In the genomic region with DNA sequence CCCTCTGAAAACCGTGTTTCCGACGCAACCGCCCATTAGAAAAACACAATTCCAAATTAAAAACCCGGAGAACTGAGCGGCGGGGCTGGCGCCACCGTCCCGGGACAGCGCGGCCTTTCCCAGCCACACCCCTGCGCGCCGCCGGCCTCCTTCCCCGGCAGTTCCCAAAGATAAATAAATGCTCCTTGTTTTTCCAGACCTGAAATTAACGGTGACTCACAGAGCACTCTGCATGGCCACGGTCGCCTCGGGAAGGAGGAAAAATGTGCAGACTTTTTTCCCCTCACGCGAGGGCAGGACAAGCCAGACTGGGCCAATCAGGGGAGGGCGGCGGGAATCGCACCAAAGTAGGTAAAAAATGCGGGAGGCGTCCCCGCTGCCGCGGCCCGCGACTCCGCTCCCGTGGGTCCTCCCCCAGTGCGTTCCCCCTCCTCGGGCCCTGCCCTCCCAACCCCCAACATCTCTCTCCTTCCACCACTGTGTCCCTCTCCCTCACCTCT, we compare ENCODE assay signal across 8 cellular contexts. TPM values are rescaled to one million over a fixed set of nuclear protein-coding genes. Genes with fewer than 3 reads are reported as not detected.
DNase-seq lines count a peak whose midpoint lies in the region; ATAC-seq, FAIRE-seq and TF ChIP-seq lines count a peak whose summit lies in the region.

No MANE protein-coding gene starts in this region.

- H3K4me1 ChIP-seq in GM23338 (ENCODE audit: insufficient read depth) (peaks cover 48% of the 10 kb centered on the region), PC-9 (replicated peaks; ENCODE audit: insufficient read depth) (peaks cover 59% of the 10 kb centered on the region), GM12878 (ENCODE audit: control insufficient read depth, insufficient read depth, low read length) (peaks cover 4% of the 10 kb centered on the region), pancreas (peaks cover 15 to 20% (median 19%) of the 10 kb centered on the region in 3 donors)

- peak overlapping the region; percentile 86 for H3K4me3 Mint-ChIP-seq in GM23338

- no peaks in the 10 kb centered on the region for H3K9me3 ChIP-seq in PC-9 (ENCODE audit: insufficient read depth, low read depth)
- no peaks in the 10 kb centered on the region for H3K9me3 ChIP-seq in GM12878 (replicated peaks; ENCODE audit: control insufficient read depth, insufficient read depth, low read length)
- H3K9me3 ChIP-seq in pancreas = no peaks in the 10 kb centered on the region

- H3K4me2 ChIP-seq in GM23338 (peak overlapping the region; percentile 79), PC-9 (peak overlapping the region; percentile 90), GM12878 (ENCODE audit: control insufficient read depth, insufficient read depth) (peak overlapping the region; percentile 77; the same call in 1 of the 2 replicates)

- H3K36me3 ChIP-seq in GM23338 (ENCODE audit: insufficient read depth) (no peaks in the 10 kb centered on the region), PC-9 (ENCODE audit: low read depth) (peaks cover 12% of the 10 kb centered on the region; the same call in 1 of the 2 replicates), GM12878 (ENCODE audit: control insufficient read depth in 2 of 2, insufficient read depth in 2 of 2, low read length in 1 of 2) (no peaks in the 10 kb centered on the region), pancreas (no peaks in the 10 kb centered on the region)

- peak overlapping the region; percentile 8; the same call in 1 of the 2 replicates for H2AFZ ChIP-seq in GM23338
- peak overlapping the region; percentile 29; the same call in 1 of the 2 replicates for H2AFZ ChIP-seq in PC-9
- H2AFZ ChIP-seq in GM12878 (ENCODE audit: control insufficient read depth, low read depth, low read length) = peak overlapping the region; percentile 45

- FAIRE-seq in GM12878 (lab: Jason Lieb, UNC) (no peak), pancreas (lab: Jason Lieb, UNC) (no peak)

- intact Hi-C loops in PC-9 (cut with micrococcal nuclease; ENCODE audit: unreplicated experiment) = loop anchor here (1.0 to 2.0 kb wide), 5 partner anchors 12 to 400 kb away; partner anchors contain the start of genes MGME1, RRBP1 and SNX5
- intact Hi-C loops in GM12878 (cut with micrococcal nuclease; ENCODE audit: unreplicated experiment) = no loop called here
- intact Hi-C loops in left ventricle myocardium superior (cut with micrococcal nuclease) = no loop called here
- intact Hi-C loops in pancreas (cut with DNase I) = no loop called here

- peaks cover 15% of the 10 kb centered on the region for H3K27me3 Mint-ChIP-seq in GM23338 (ENCODE audit: insufficient read depth, low read depth, poor library complexity)

- peaks cover 38% of the 10 kb centered on the region for H3K4me1 Mint-ChIP-seq in GM23338

- CTCF ChIA-PET in PC-9 (lab: Charles Lee) (no interaction called here), GM12878 (lab: Yijun Ruan, JAX) (interaction anchor here (2.9 kb wide), 1 partner anchor 370 kb away, joined by 8 read pairs; no protein-coding TSS in a partner anchor)

- H3K79me2 ChIP-seq in GM23338 (replicated peaks; ENCODE audit: insufficient read depth) = peaks cover 49% of the 10 kb centered on the region
- peaks cover 60% of the 10 kb centered on the region for H3K79me2 ChIP-seq in PC-9 (ENCODE audit: low read depth)
- H3K79me2 ChIP-seq in GM12878 (ENCODE audit: control insufficient read depth, insufficient read depth, low read length) = peaks cover 11% of the 10 kb centered on the region

- H4K20me1 ChIP-seq in GM23338 (replicated peaks; ENCODE audit: insufficient read depth) (no peaks in the 10 kb centered on the region), PC-9 (ENCODE audit: insufficient read depth) (peaks cover 32% of the 10 kb centered on the region), GM12878 (ENCODE audit: control insufficient read depth, insufficient read depth) (no peaks in the 10 kb centered on the region)

- H3K27ac ChIP-seq in GM23338 (ENCODE audit: low read depth) (peak overlapping the region; percentile 99), PC-9 (peak overlapping the region; percentile 84), GM12878 (ENCODE audit: control insufficient read depth, insufficient read depth) (no peak overlapping the region), pancreas (peak overlapping the region; percentile 96 to 100 (median 100))

- TF ChIP-seq CTCF in GM23338 (conservative IDR thresholded peaks at IDR 0.05; ENCODE audit: low read depth in 2 of 2) = no peak
- no peak for TF ChIP-seq CTCF in PC-9 (conservative IDR thresholded peaks at IDR 0.05)
- no peak for TF ChIP-seq CTCF in GM12878 (IDR thresholded peaks at IDR 0.05 in 2 of 3, conservative IDR thresholded peaks at IDR 0.05 in 1 of 3; ENCODE audit: control insufficient read depth in 2 of 3, extremely low read depth in 1 of 3, insufficient read depth in 1 of 3, low read depth in 3 of 3, low read length in 3 of 3)
- TF ChIP-seq CTCF in pancreas (IDR thresholded peaks at IDR 0.05) = no peak

- no peaks in the 10 kb centered on the region for H3K9me2 ChIP-seq in GM23338 (ENCODE audit: insufficient read depth)
- H3K9me2 ChIP-seq in PC-9 (ENCODE audit: insufficient read depth) = no peaks in the 10 kb centered on the region

- TF ChIP-seq EP300 in GM12878 (IDR thresholded peaks at IDR 0.05; ENCODE audit: borderline replicate concordance in 1 of 2, control insufficient read depth in 1 of 2, low read depth in 2 of 2, low read length in 2 of 2) = no peak

- 19% methylated on average over 24 of the region's 37 CpGs for WGBS in GM12878 (ENCODE audit: insufficient coverage, insufficient replicate concordance, low lambda C conversion rate, missing lambda C conversion rate)
- 1% methylated on average over 27 to 37 of the region's 37 CpGs for WGBS in pancreas, 2 donors

- H3K9me3 Mint-ChIP-seq in GM23338 = no peaks in the 10 kb centered on the region

- BruUV-seq in PC-9 (replicated peaks; lab: Mats Ljungman, UMichigan) = TSS peak; percentile 72
- BruUV-seq in GM12878 (replicated peaks; lab: Mats Ljungman, UMichigan) = no TSS peak

- H3K4me3 ChIP-seq in GM23338 (peak overlapping the region; percentile 77), PC-9 (peak overlapping the region; percentile 61), GM12878 (peak overlapping the region; percentile 56; the same call in 1 of the 2 replicates), pancreas (peak overlapping the region; percentile 4 to 100 (median 82))

- POLR2A ChIA-PET in PC-9 (lab: Charles Lee; ENCODE audit: unreplicated experiment) = interaction anchor here (0.6 to 1.8 kb wide), 5 partner anchors 9 to 402 kb away, joined by 3 to 78 read pairs (median 4); no protein-coding TSS in a partner anchor
- POLR2A ChIA-PET in GM12878 (lab: Charles Lee) = no interaction called here

- in situ Hi-C loops in GM12878 (cut with MboI) = no loop called here

- no peaks in the 10 kb centered on the region for H3K27me3 ChIP-seq in GM23338 (ENCODE audit: insufficient read depth)
- H3K27me3 ChIP-seq in PC-9 (ENCODE audit: insufficient read depth, low read depth) = no peaks in the 10 kb centered on the region
- no peaks in the 10 kb centered on the region for H3K27me3 ChIP-seq in GM12878 (replicated peaks in 1 of 2; ENCODE audit: control insufficient read depth in 2 of 2, insufficient read depth in 2 of 2, low read length in 1 of 2)
- no peaks in the 10 kb centered on the region for H3K27me3 ChIP-seq in pancreas

- TF ChIP-seq POLR2A in GM12878 (IDR thresholded peaks at IDR 0.05; ENCODE audit: low read depth, low read length) = no peak

- peaks cover 6% of the 10 kb centered on the region for H3F3A ChIP-seq in GM23338 (replicated peaks; ENCODE audit: low read depth)
- H3F3A ChIP-seq in PC-9 (ENCODE audit: insufficient read depth, low read depth) = peaks cover 29% of the 10 kb centered on the region; the same call in 1 of the 2 replicates

- peak; percentile 16 for ATAC-seq in GM23338
- no peak for ATAC-seq in GM12878
- peak; percentile 80 for ATAC-seq in left ventricle myocardium superior
- peak; percentile 63 to 76 (median 68) for ATAC-seq in pancreas
- no peak for ATAC-seq in GM21723 (IDR thresholded peaks at IDR 0.05; ENCODE audit: unreplicated experiment)
- no peak for ATAC-seq in GM18519 (IDR thresholded peaks at IDR 0.05; ENCODE audit: low FRiP score, unreplicated experiment)

- H3K9ac ChIP-seq in GM12878 (ENCODE audit: control insufficient read depth, insufficient read depth, low read length) = peak overlapping the region; percentile 22; the same call in 1 of the 2 replicates

- RAD21 ChIA-PET in GM12878 (lab: Charles Lee; ENCODE audit: unreplicated experiment) = interaction anchor here (0.7 to 2.4 kb wide), 3 partner anchors 21 to 112 kb away, joined by 3 to 18 read pairs (median 4); partner anchors contain the start of gene RRBP1

- SMC1A ChIA-PET in GM12878 (lab: Charles Lee; ENCODE audit: uncharacterized antibody, unreplicated experiment) = interaction anchor here (0.7 to 1.1 kb wide), 2 partner anchors 64 to 113 kb away, joined by 3 read pairs; partner anchors contain the start of gene RRBP1

- H3K27ac Mint-ChIP-seq in GM23338 = peak overlapping the region; percentile 97

- H3K36me3 Mint-ChIP-seq in GM23338 (ENCODE audit: low read depth) = peaks cover 11% of the 10 kb centered on the region

- TF ChIP-seq RAD21 in GM12878 (IDR thresholded peaks at IDR 0.05; ENCODE audit: insufficient read depth, low read depth, low read length) = no peak

- DNase-seq in AG08396 (ENCODE audit: low spot score) (peak; percentile 92), GM23338 (ENCODE audit: low spot score) (peak; percentile 63), PC-9 (peak; percentile 92 to 94), GM12878 (ENCODE audit: low read depth, low spot score) (no peak), left ventricle myocardium superior (peak; percentile 89), pancreas (peak; percentile 84 to 89 (median 87))

RNA-seq across cellular contexts. Expression of gene DSTN, which starts 0.9 kb away (rescaled TPM):
- total RNA-seq in GM23338 (2014; rRNA removed; shearing (Covaris generic)) = 145 and 162 TPM in 2 replicates
- polyA plus RNA-seq in GM23338 (2016; fragmentation: Nextera tagmentation; extraction: Ambion mirVana) = 456 and 459 TPM in 2 replicates
- 296 and 366 TPM in 2 replicates for total RNA-seq in PC-9 (2021)
- 5.4 and 6.0 TPM in 2 replicates for total RNA-seq in GM12878 (2013; cell fraction: nucleolus; rRNA removed)
- total RNA-seq in GM12878 (2014; rRNA removed) = 33.7 and 34.3 TPM in 2 replicates
- total RNA-seq in GM12878 (2014; rRNA removed; fragmentation: Illumina TruSeq; extraction: Trizol) = 39.0 and 39.4 TPM in 2 replicates
- 40.2 and 42.1 TPM in 2 replicates for total RNA-seq in GM12878 (2021)
- polyA plus RNA-seq in GM12878 (2011; ENCODE audit: low read depth) = 28.9 TPM
- polyA plus RNA-seq in GM12878 (2011; rRNA removed) = 26.7 and 32.1 TPM in 2 replicates
- polyA plus RNA-seq in GM12878 (2011; cell fraction: cytosol; rRNA removed) = 10.6 and 10.8 TPM in 2 replicates
- 12.5 and 15.6 TPM in 2 replicates for polyA plus RNA-seq in GM12878 (2011; cell fraction: nucleus; rRNA removed)
- 54.0 and 59.1 TPM in 2 replicates for polyA plus RNA-seq in GM12878 (2012)
- polyA plus RNA-seq in GM12878 (2014; fragmentation: Illumina TruSeq; extraction: Trizol) = 62.7 and 65.1 TPM in 2 replicates
- 10 to 100 TPM; 34.8 to 46.6 TPM for polyA plus RNA-seq in GM12878 (2014; fragmentation: Nextera tagmentation; extraction: Ambion mirVana)
- 33.1 and 36.0 TPM in 2 replicates for polyA plus RNA-seq in GM12878 (2014; rRNA removed)
- 100 to 1,000 TPM; 128 to 137 TPM for polyA plus RNA-seq in GM12878 (2016; fragmentation: Nextera tagmentation; extraction: Ambion mirVana)
- polyA minus RNA-seq in GM12878 (2011; rRNA and poly(A)+ RNA removed) = 2.4 and 6.1 TPM in 2 replicates
- polyA minus RNA-seq in GM12878 (2011; cell fraction: cytosol; rRNA and poly(A)+ RNA removed) = 5.3 and 7.2 TPM in 2 replicates
- polyA minus RNA-seq in GM12878 (2011; cell fraction: nucleus; rRNA and poly(A)+ RNA removed) = 1.2 and 2.2 TPM in 2 replicates
- total RNA-seq in left ventricle myocardium superior = 836 TPM
- 100 to 1,000 TPM; 172 to 192 (median 182) TPM for total RNA-seq in pancreas
- polyA plus RNA-seq in pancreas = 100 to 1,000 TPM; 138 to 242 TPM

RNA-seq across cellular contexts. Expression of gene BFSP1, which starts 37.8 kb away (rescaled TPM):
- total RNA-seq in GM23338 (2014; rRNA removed; shearing (Covaris generic)) = 4.9 and 5.0 TPM in 2 replicates
- 2.7 and 3.1 TPM in 2 replicates for polyA plus RNA-seq in GM23338 (2016; fragmentation: Nextera tagmentation; extraction: Ambion mirVana)
- 10.4 and 13.8 TPM in 2 replicates for total RNA-seq in PC-9 (2021)
- not detected in 2 replicates for total RNA-seq in GM12878 (2013; cell fraction: nucleolus; rRNA removed)
- 0.05 and 0.06 TPM in 2 replicates for total RNA-seq in GM12878 (2014; rRNA removed)
- 0.09 and 0.13 TPM in 2 replicates for total RNA-seq in GM12878 (2014; rRNA removed; fragmentation: Illumina TruSeq; extraction: Trizol)
- total RNA-seq in GM12878 (2021) = 0.13 TPM in 2 replicates
- not detected for polyA plus RNA-seq in GM12878 (2011; ENCODE audit: low read depth)
- polyA plus RNA-seq in GM12878 (2011; rRNA removed) = not detected in 2 replicates
- polyA plus RNA-seq in GM12878 (2011; cell fraction: cytosol; rRNA removed) = not detected in 2 replicates
- polyA plus RNA-seq in GM12878 (2011; cell fraction: nucleus; rRNA removed) = not detected in 2 replicates
- polyA plus RNA-seq in GM12878 (2012) = 0.07 TPM in 1 of 2 replicates, not detected in the other
- 0.22 TPM in 1 of 2 replicates, not detected in the other for polyA plus RNA-seq in GM12878 (2014; fragmentation: Illumina TruSeq; extraction: Trizol)
- polyA plus RNA-seq in GM12878 (2014; fragmentation: Nextera tagmentation; extraction: Ambion mirVana) = under 1 TPM; 0.06 to 0.11 TPM
- 0.05 TPM in 1 of 2 replicates, not detected in the other for polyA plus RNA-seq in GM12878 (2014; rRNA removed)
- polyA plus RNA-seq in GM12878 (2016; fragmentation: Nextera tagmentation; extraction: Ambion mirVana) = under 1 TPM in 1 of 2 experiments, not detected in 1; 0.10 TPM
- not detected in 2 replicates for polyA minus RNA-seq in GM12878 (2011; rRNA and poly(A)+ RNA removed)
- not detected in 2 replicates for polyA minus RNA-seq in GM12878 (2011; cell fraction: cytosol; rRNA and poly(A)+ RNA removed)
- not detected in 2 replicates for polyA minus RNA-seq in GM12878 (2011; cell fraction: nucleus; rRNA and poly(A)+ RNA removed)
- total RNA-seq in left ventricle myocardium superior = 0.55 TPM
- total RNA-seq in pancreas = 1 to 10 TPM in 4 of 6 donors, under 1 TPM in 2; 0.81 to 1.8 (median 1.4) TPM
- 1 to 10 TPM; 1.0 to 2.0 TPM for polyA plus RNA-seq in pancreas

Comparison
In these comparisons a context has a peak if more than half of its experiments do, and no peak if none do; other contexts are left out.
1. ATAC-seq: peak in GM23338 (single experiment), left ventricle myocardium superior (single experiment) and pancreas (4 of 4); none in GM12878 (single experiment), GM21723 (single experiment) and GM18519 (single experiment).
2. Peak in every context shown above with its lines, with median percentiles within 50 percentile points of each other: H2AFZ ChIP-seq, H3K4me2 ChIP-seq and H3K4me3 ChIP-seq.